26 cellular contexts compared by ENCODE assay signal in genomic region chr12:32100361-32100760, GRCh38.
"Had no signal": no experiment of that assay in that cellular context is flagged by ENCODE, and none has a peak within 500 bp of the region (broad histone marks: within the 10 kb centered on the region; RNA-seq: fewer than 3 reads in every experiment).

No MANE protein-coding gene starts in this region.

- H3K9me3 ChIP-seq: prostate gland, sigmoid colon, stomach, thyroid gland had no signal

- H3K9me3 Mint-ChIP-seq: memory B cell; naive thymus-derived CD4-positive, alpha-beta T cell; nephron; stimulated activated effector memory CD8-positive, alpha-beta T cell treated with anti-CD3 and anti-CD28 coated beads, Interleukin-12 subunit alpha, Interleukin-12 subunit beta, amount 100 ng/mL, for 72 hours; type B pancreatic cell had no signal

- H3K4me1 ChIP-seq: prostate gland, sigmoid colon, stomach, thyroid gland had no signal

- H3K4me3 ChIP-seq: coronary artery, lung, neural progenitor cell, prostate gland, sigmoid colon, stomach, thyroid gland had no signal

- H3K36me3 Mint-ChIP-seq: memory B cell; naive thymus-derived CD4-positive, alpha-beta T cell; stimulated activated effector memory CD8-positive, alpha-beta T cell treated with anti-CD3 and anti-CD28 coated beads, Interleukin-12 subunit alpha, Interleukin-12 subunit beta, amount 100 ng/mL, for 72 hours had no signal

- H3K4me1 Mint-ChIP-seq: memory B cell; stimulated activated effector memory CD8-positive, alpha-beta T cell treated with anti-CD3 and anti-CD28 coated beads, Interleukin-12 subunit alpha, Interleukin-12 subunit beta, amount 100 ng/mL, for 72 hours had no signal

- FAIRE-seq: endometrium, frontal cortex, kidney had no signal

- H3K4me3 Mint-ChIP-seq: memory B cell; naive thymus-derived CD4-positive, alpha-beta T cell; nephron; neural progenitor cell; stimulated activated effector memory CD8-positive, alpha-beta T cell treated with anti-CD3 and anti-CD28 coated beads, Interleukin-12 subunit alpha, Interleukin-12 subunit beta, amount 100 ng/mL, for 72 hours had no signal

- H3K27me3 ChIP-seq: neural progenitor cell, sigmoid colon, stomach, thyroid gland had no signal

- H3K27me3 Mint-ChIP-seq: memory B cell had no signal

- DNase-seq: dermis blood vessel endothelial cell; effector memory CD4-positive, alpha-beta T cell; erythroblast; head of caudate nucleus; kidney; midbrain; naive thymus-derived CD4-positive, alpha-beta T cell; nucleus accumbens; right cardiac atrium; sigmoid colon; stimulated activated CD4-positive, alpha-beta T cell treated with anti-CD3 and anti-CD28 coated beads, Interleukin-2, amount 100 ng/mL, for 24 hours; stimulated activated CD4-positive, alpha-beta T cell treated with anti-CD3 and anti-CD28 coated beads, Interleukin-4, amount 100 ng/mL, for 24 hours; stimulated activated naive CD4-positive, alpha-beta T cell treated with Interleukin-2 at 50 U/mL for 16 hours; stomach; thyroid gland had no signal

- H3K9ac ChIP-seq: neural progenitor cell had no signal

- ATAC-seq: left lobe of liver; naive thymus-derived CD4-positive, alpha-beta T cell; right cardiac atrium; stimulated activated effector memory CD8-positive, alpha-beta T cell treated with anti-CD3 and anti-CD28 coated beads, Interleukin-12 subunit alpha, Interleukin-12 subunit beta, amount 100 ng/mL, for 72 hours had no signal

- H2AFZ ChIP-seq: neural progenitor cell had no signal

- H3K27ac Mint-ChIP-seq: memory B cell; neural progenitor cell; stimulated activated effector memory CD8-positive, alpha-beta T cell treated with anti-CD3 and anti-CD28 coated beads, Interleukin-12 subunit alpha, Interleukin-12 subunit beta, amount 100 ng/mL, for 72 hours had no signal

- H3K4me2 ChIP-seq: neural progenitor cell had no signal

- H3K36me3 ChIP-seq: neural progenitor cell, prostate gland, sigmoid colon, stomach, thyroid gland had no signal

- H3K27ac ChIP-seq: coronary artery, neural progenitor cell, prostate gland, sigmoid colon, stomach, thyroid gland had no signal
